Comparison of ENCODE assay signal across 30 cellular contexts in genomic region chr10:100427374-100427773, GRCh38. TPM values are rescaled to one million over a fixed set of nuclear protein-coding genes. Genes with fewer than 3 reads are reported as not detected.
"Had no signal": no experiment of that assay in that cellular context is flagged by ENCODE, and none has a peak within 500 bp of the region (broad histone marks: within the 10 kb centered on the region; RNA-seq: fewer than 3 reads in every experiment).

No MANE protein-coding gene starts in this region.

- DNase-seq: activated effector memory CD4-positive, alpha-beta T cell treated with anti-CD3 and anti-CD28 coated beads, Interleukin-2, amount 50 U/mL, for 16 hours; activated effector memory CD4-positive, alpha-beta T cell treated with Interleukin-2 at 50 U/mL for 16 hours; activated gamma-delta T cell; activated gamma-delta T cell treated with Interleukin-2 at 50 U/mL for 16 hours; activated naive CD4-positive, alpha-beta T cell; activated naive CD4-positive, alpha-beta T cell treated with anti-CD3 and anti-CD28 coated beads for 36 hours; activated naive CD4-positive, alpha-beta T cell treated with anti-CD3 and anti-CD28 coated beads, Interleukin-2, amount 10 ng/mL, durations not matched to agents 7 days and 5 days; activated naive CD4-positive, alpha-beta T cell treated with anti-CD3 and anti-CD28 coated beads, Interleukin-2, amount 50 U/mL, for 16 hours; activated naive CD4-positive, alpha-beta T cell treated with Interleukin-2 at 50 U/mL for 16 hours; activated naive CD8-positive, alpha-beta T cell treated with anti-CD3 and anti-CD28 coated beads for 36 hours; activated naive CD8-positive, alpha-beta T cell treated with anti-CD3 and anti-CD28 coated beads, Interleukin-2, amount 10 ng/mL, durations not matched to agents 7 days and 5 days; activated naive CD8-positive, alpha-beta T cell treated with anti-CD3 and anti-CD28 coated beads, Interleukin-2, amount 50 U/mL, for 24 hours; activated T-cell treated with anti-CD3 and anti-CD28 coated beads, Interleukin-2, amount 50 U/mL, for 4 hours; activated T-cell treated with anti-CD3 and anti-CD28 coated beads, Interleukin-2, amount 50 U/mL, for 48 hours; activated T-cell treated with anti-CD3 and anti-CD28 coated beads, Interleukin-2, amount 50 U/mL, for 72 hours; adrenal gland; amniotic stem cell; amygdala; anterior cingulate cortex; aorta; body of pancreas; brain microvascular endothelial cell; caudate nucleus; central memory CD4-positive, alpha-beta T cell; cerebellar nuclear complex had no signal

- H3K36me3 ChIP-seq: adrenal gland, ascending aorta, brain microvascular endothelial cell, breast epithelium, cardiac muscle cell had no signal

- H3K4me3 ChIP-seq: adrenal gland, ascending aorta, body of pancreas, breast epithelium, cardiac muscle cell had no signal

- ATAC-seq: activated naive CD4-positive, alpha-beta T cell treated with anti-CD3 and anti-CD28 coated beads, Interleukin-2, amount 50 U/mL, for 72 hours; activated naive CD8-positive, alpha-beta T cell treated with anti-CD3 and anti-CD28 coated beads, Interleukin-2, amount 50 U/mL, for 24 hours; activated T-cell treated with anti-CD3 and anti-CD28 coated beads, Interleukin-2, amount 50 U/mL, for 4 hours; activated T-cell treated with anti-CD3 and anti-CD28 coated beads, Interleukin-2, amount 50 U/mL, for 72 hours; activated T-helper 17 cell treated with anti-CD3 and anti-CD28 coated beads, Interleukin-2, amount 50 U/mL, for 72 hours; body of pancreas had no signal

- H3K27me3 ChIP-seq: adrenal gland, ascending aorta, body of pancreas, brain microvascular endothelial cell, breast epithelium, cardiac muscle cell had no signal

- H3K9me3 ChIP-seq: adrenal gland, ascending aorta, body of pancreas, breast epithelium had no signal

- H3K4me1 ChIP-seq: adrenal gland, ascending aorta, breast epithelium had no signal

- H3K27ac ChIP-seq: adrenal gland, ascending aorta, body of pancreas, brain microvascular endothelial cell, breast epithelium, cardiac muscle cell had no signal

RNA-seq across cellular contexts. Expression of gene WNT8B, which starts 35.4 kb away (rescaled TPM):
- polyA plus RNA-seq: aorta, cardiac muscle cell had no signal
